13 cellular contexts compared by ENCODE assay signal in genomic region chr6:73640179-73640750, GRCh38.
"Had no signal": no experiment of that assay in that cellular context is flagged by ENCODE, and none has a peak within 500 bp of the region (broad histone marks: within the 10 kb centered on the region; RNA-seq: fewer than 3 reads in every experiment).

No MANE protein-coding gene starts in this region.

- H3K27ac ChIP-seq: gastroesophageal sphincter, heart left ventricle, left lung, suprapubic skin, WERI-Rb-1 had no signal

- H3K27me3 ChIP-seq: gastroesophageal sphincter, heart left ventricle, left lung, suprapubic skin had no signal

- DNase-seq: activated CD4-positive, alpha-beta T cell treated with anti-CD3 and anti-CD28 coated beads, Interleukin-2, amount 50 U/mL, for 4 hours; activated naive CD4-positive, alpha-beta T cell treated with Interleukin-2 at 50 U/mL for 16 hours; cerebellar nuclear complex; cortex of kidney; heart left ventricle; left lung; occipital lobe; SW 1271; WERI-Rb-1 had no signal

- H3K9me3 ChIP-seq: gastroesophageal sphincter, heart left ventricle, left lung, suprapubic skin had no signal

- H3K4me3 ChIP-seq: gastroesophageal sphincter, heart left ventricle, left lung, suprapubic skin had no signal

- ATAC-seq: esophagus mucosa, gastroesophageal sphincter, left lung had no signal

- FAIRE-seq: bronchial epithelial cell had no signal
